Comparison of ENCODE assay signal across 2 cellular contexts in the genomic region with DNA sequence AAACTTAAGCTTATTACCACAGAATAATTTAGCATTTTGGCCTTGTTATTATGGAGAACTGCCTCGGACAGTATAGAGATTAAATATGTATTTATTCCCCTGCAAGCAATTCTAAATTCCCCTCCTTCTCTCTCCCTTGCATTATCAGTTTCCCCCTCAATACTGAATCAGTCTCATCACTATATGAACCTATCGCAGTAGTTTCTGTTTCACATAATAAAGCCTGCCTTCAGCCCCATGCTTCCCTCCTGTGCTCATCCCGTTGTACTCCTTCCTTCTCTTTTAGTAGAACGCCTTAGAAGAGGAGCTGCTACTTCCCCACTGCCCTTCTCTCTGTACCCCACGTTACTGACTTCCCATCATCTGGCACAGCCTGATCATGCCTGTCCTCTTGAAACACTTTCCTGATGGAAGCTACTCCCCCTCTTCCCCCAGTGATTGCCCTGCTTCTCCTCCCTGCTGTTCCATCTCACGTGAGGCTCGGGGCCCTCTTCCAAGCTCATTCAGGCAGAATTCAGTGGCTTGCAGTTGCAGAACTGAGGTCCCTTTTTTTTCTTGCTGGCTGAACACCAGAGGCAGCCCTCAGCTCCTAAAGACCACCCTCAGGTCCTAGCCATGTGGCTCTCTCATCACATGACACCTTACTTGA.
A peak's percentile ranks its signal among the peaks of the same experiment; 100 is the strongest.
TF ChIP-seq lines count a peak whose summit lies in the region.

No MANE protein-coding gene starts in this region.

TF ChIP-seq in HEK293, 187 proteins besides CTCF, POLR2A, EP300 and RAD21:
- peak; percentile 37; the same call in 1 of the 2 replicates for TF ChIP-seq ZIC2 (tag by site-specific recombination; IDR thresholded peaks at IDR 0.05)
- TF ChIP-seq BCL11B (tag by site-specific recombination; IDR thresholded peaks at IDR 0.05; ENCODE audit: low read depth) = no peak

TF ChIP-seq in GM12878, 131 proteins besides CTCF, POLR2A, EP300 and RAD21:
- TF ChIP-seq SMAD1 (IDR thresholded peaks at IDR 0.05; ENCODE audit: low read depth, partially characterized antibody) (no peak), SMAD5 (IDR thresholded peaks at IDR 0.05; ENCODE audit: low read depth) (no peak), SUPT20H (IDR thresholded peaks at IDR 0.05; ENCODE audit: borderline replicate concordance, control insufficient read depth, low read depth, low read length) (no peak), ZSCAN29 (IDR thresholded peaks at IDR 0.05) (no peak), CREB1 (IDR thresholded peaks at IDR 0.05; ENCODE audit: low read depth) (no peak), ZNF24 (IDR thresholded peaks at IDR 0.05) (no peak)
- TF ChIP-seq, protein P1, sequence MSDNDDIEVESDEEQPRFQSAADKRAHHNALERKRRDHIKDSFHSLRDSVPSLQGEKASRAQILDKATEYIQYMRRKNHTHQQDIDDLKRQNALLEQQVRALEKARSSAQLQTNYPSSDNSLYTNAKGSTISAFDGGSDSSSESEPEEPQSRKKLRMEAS (IDR thresholded peaks at IDR 0.05; ENCODE audit: low read depth, low read length) = no peak
- TF ChIP-seq, protein P2, sequence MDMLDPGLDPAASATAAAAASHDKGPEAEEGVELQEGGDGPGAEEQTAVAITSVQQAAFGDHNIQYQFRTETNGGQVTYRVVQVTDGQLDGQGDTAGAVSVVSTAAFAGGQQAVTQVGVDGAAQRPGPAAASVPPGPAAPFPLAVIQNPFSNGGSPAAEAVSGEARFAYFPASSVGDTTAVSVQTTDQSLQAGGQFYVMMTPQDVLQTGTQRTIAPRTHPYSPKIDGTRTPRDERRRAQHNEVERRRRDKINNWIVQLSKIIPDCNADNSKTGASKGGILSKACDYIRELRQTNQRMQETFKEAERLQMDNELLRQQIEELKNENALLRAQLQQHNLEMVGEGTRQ (IDR thresholded peaks at IDR 0.05; ENCODE audit: borderline replicate concordance, low read depth, low read length) = no peak
